ENCODE assay signal across 8 cellular contexts in the genomic region with DNA sequence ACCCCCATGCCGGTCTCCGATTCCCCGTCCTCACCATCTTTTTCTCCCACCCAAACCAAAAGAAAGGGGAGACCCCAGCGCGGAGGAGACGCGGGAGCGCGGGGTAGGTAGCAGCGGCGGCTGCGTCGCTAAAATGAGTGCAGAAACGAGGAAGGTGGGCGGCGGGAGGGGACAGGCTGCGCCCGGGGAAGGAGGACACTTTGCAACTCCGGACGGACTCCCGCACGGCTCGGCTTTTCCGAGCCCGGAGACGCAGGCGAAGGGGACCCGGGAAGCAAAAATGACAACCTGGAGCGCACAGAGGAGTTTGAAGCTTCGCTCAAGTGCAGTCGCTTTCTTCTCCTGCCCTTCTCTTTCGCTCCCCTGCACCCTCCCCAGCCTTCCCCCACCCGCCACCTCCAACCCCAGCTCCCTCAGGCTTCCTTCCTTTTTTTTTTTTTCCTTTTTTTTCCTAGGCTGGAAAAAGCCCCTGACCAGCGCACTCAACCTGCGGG. TPM values are rescaled to one million over a fixed set of nuclear protein-coding genes. Genes with fewer than 3 reads are reported as not detected.
DNase-seq lines count a peak whose midpoint lies in the region; ATAC-seq, FAIRE-seq and TF ChIP-seq lines count a peak whose summit lies in the region.

No MANE protein-coding gene starts in this region.

- DNase-seq in GM12864 (ENCODE audit: low read depth) (no peak), RWPE1 (ENCODE audit: low spot score) (peak; percentile 10), K562 (ENCODE audit: extremely low read depth in 1 of 4, low spot score in 3 of 4) (peak; percentile 28 to 43 (median 38)), kidney (peak; percentile 76), ACHN (no peak), HPDE6-E6E7 (ENCODE audit: extremely low spot score) (no peak)
- peak; percentile 54 for DNase-seq in stimulated activated CD4-positive, alpha-beta T cell treated with anti-CD3 and anti-CD28 coated beads, Interleukin-4, amount 100 ng/mL, for 1 hour

- CTCF ChIA-PET in RWPE1 (lab: Yijun Ruan, JAX): interaction anchor here (0.6 to 1.2 kb wide), 6 partner anchors 16 to 740 kb away, joined by 3 to 7 read pairs (median 4); no protein-coding TSS in a partner anchor
- CTCF ChIA-PET in K562 (lab: Yijun Ruan, JAX; ENCODE audit: low intra/inter-chr PET ratio): no interaction called here

- in situ Hi-C loops in K562 (cut with MboI): loop anchor here (25.0 kb wide), 1 partner anchor 723 kb away; no protein-coding TSS in a partner anchor
- in situ Hi-C loops in ACHN (cut with HindIII; ENCODE audit: low pct_ligation_motif_present, low pct_unique_long_range_greater_than_20kb, low sequenced_read_pairs): no loop called here

- FAIRE-seq in K562 (lab: Jason Lieb, UNC) (no peak), kidney (lab: Jason Lieb, UNC) (no peak)

- BruUV-seq in K562 (replicated peaks; lab: Mats Ljungman, UMichigan): no TSS peak

- H3K36me3 ChIP-seq in K562 (ENCODE audit: control insufficient read depth, insufficient read depth, low read length) (no peaks in the 10 kb centered on the region; the same call in 2 of the 3 replicates), kidney (ENCODE audit: control insufficient read depth in 1 of 2, insufficient read depth in 2 of 2, low read length in 2 of 2) (no peaks in the 10 kb centered on the region)

- H3K9ac ChIP-seq in K562 (ENCODE audit: insufficient read depth in 1 of 2, low read depth in 2 of 2, low read length in 2 of 2) (peak overlapping the region; percentile 81 to 98), kidney (ENCODE audit: low read length in 2 of 2) (peak overlapping the region; percentile 67 to 73)

- WGBS in K562 (ENCODE audit: insufficient coverage, low coverage, missing lambda C conversion rate): 0% methylated on average over 26 of the region's 35 CpGs

- H3K9me1 ChIP-seq in K562 (ENCODE audit: control insufficient read depth, insufficient read depth, low read length): no peaks in the 10 kb centered on the region

- ATAC-seq in K562 (peak; percentile 21), GM18870 (IDR thresholded peaks at IDR 0.05; ENCODE audit: unreplicated experiment) (no peak)

- no peaks in the 10 kb centered on the region for H3K9me3 ChIP-seq in K562 (replicated peaks; ENCODE audit: control insufficient read depth, insufficient read depth, low read depth, low read length)
- H3K9me3 ChIP-seq in kidney (ENCODE audit: control insufficient read depth in 1 of 2, low read length in 2 of 2): no peaks in the 10 kb centered on the region

- H3K27ac ChIP-seq in RWPE1 (peak overlapping the region; percentile 74), K562 (ENCODE audit: extremely low read depth, low read depth, low read length) (peak overlapping the region; percentile 83), kidney (ENCODE audit: low read depth in 2 of 2, low read length in 2 of 2) (peak overlapping the region; percentile 51 to 65)

- H3K4me3 ChIP-seq in GM12864 (ENCODE audit: low read depth, low read length) (peak overlapping the region; percentile 84), K562 (peak overlapping the region; percentile 85), kidney (ENCODE audit: low read length in 2 of 2) (peak overlapping the region; percentile 76 to 88)

- H4K20me1 ChIP-seq in K562 (replicated peaks; ENCODE audit: control insufficient read depth, insufficient read depth, low read length): peaks cover 4% of the 10 kb centered on the region; the same call in 1 of the 2 replicates

- H3K4me1 ChIP-seq in K562 (replicated peaks in 1 of 2; ENCODE audit: control insufficient read depth in 2 of 2, insufficient read depth in 2 of 2, low read length in 2 of 2): peaks cover 20 to 34% of the 10 kb centered on the region in 2 experiments
- H3K4me1 ChIP-seq in kidney (ENCODE audit: control insufficient read depth in 1 of 2, insufficient read depth in 1 of 2, low read depth in 1 of 2, low read length in 2 of 2): peaks cover 0 to 22% of the 10 kb centered on the region in 2 donors

- intact Hi-C loops in K562 (cut with micrococcal nuclease): no loop called here
- intact Hi-C loops in kidney (cut with DNase I): loop anchor here (10.0 kb wide), 1 partner anchor 736 kb away; no protein-coding TSS in a partner anchor

- peak overlapping the region; percentile 81 for H2AFZ ChIP-seq in K562 (ENCODE audit: low read depth, low read length)

- no peak for TF ChIP-seq EP300 in K562 (IDR thresholded peaks at IDR 0.05; ENCODE audit: low read length)

- no peaks in the 10 kb centered on the region for H3K27me3 ChIP-seq in K562 (ENCODE audit: control insufficient read depth in 2 of 2, insufficient read depth in 2 of 2, low read length in 2 of 2)

- POLR2A ChIA-PET in RWPE1 (lab: Yijun Ruan, JAX; ENCODE audit: low non-redundant PET): interaction anchor here (0.6 kb wide), 1 partner anchor 1610 kb away, joined by 3 read pairs; no protein-coding TSS in a partner anchor
- POLR2A ChIA-PET in K562 (lab: Yijun Ruan, JAX): interaction anchor here (0.7 to 1.7 kb wide), 3 partner anchors 10 to 1089 kb away, joined by 3 to 6 read pairs (median 3); no protein-coding TSS in a partner anchor

- H3K79me2 ChIP-seq in K562 (ENCODE audit: control insufficient read depth, insufficient read depth, low read length): peaks cover 54% of the 10 kb centered on the region

- no peak for TF ChIP-seq RAD21 in K562 (CRISPR knock-in tag; conservative IDR thresholded peaks at IDR 0.05 in 1 of 2, IDR thresholded peaks at IDR 0.05 in 1 of 2)

- no peak for TF ChIP-seq CTCF in GM12864 (IDR thresholded peaks at IDR 0.05; ENCODE audit: low read depth, low read length, missing control alignments)
- no peak for TF ChIP-seq CTCF in RWPE1 (conservative IDR thresholded peaks at IDR 0.05; ENCODE audit: low read depth)
- TF ChIP-seq CTCF in K562 (IDR thresholded peaks at IDR 0.05 in 2 of 3, conservative IDR thresholded peaks at IDR 0.05 in 1 of 3; ENCODE audit: insufficient read depth in 2 of 3, low read depth in 1 of 3, low read length in 3 of 3): no peak
- no peak for TF ChIP-seq CTCF in kidney (IDR thresholded peaks at IDR 0.05; ENCODE audit: borderline replicate concordance, extremely low read depth, insufficient read depth)

- no peak for TF ChIP-seq POLR2A in K562 (conservative IDR thresholded peaks at IDR 0.05)

- H3K4me2 ChIP-seq in K562 (ENCODE audit: insufficient read depth, low read length): peak overlapping the region; percentile 85

TF ChIP-seq in K562, 482 proteins besides CTCF, POLR2A, EP300 and RAD21 (continues in another document):
- TF ChIP-seq BCL6 (CRISPR knock-in tag; IDR thresholded peaks at IDR 0.05): no peak
- peak in 1 of 3 experiments; percentile 13 for TF ChIP-seq YY1 (IDR thresholded peaks at IDR 0.05; ENCODE audit: borderline replicate concordance in 1 of 3, control insufficient read depth in 1 of 3, extremely low read depth in 1 of 3, insufficient read depth in 3 of 3, insufficient read length in 1 of 3, insufficient replicate concordance in 2 of 3, low read depth in 1 of 3, low read length in 2 of 3)
- no peak for TF ChIP-seq SRSF7 (optimal IDR thresholded peaks at IDR 0.05; ENCODE audit: low read depth, low read length)
- no peak for TF ChIP-seq BRD9 (IDR thresholded peaks at IDR 0.05; ENCODE audit: low read depth, partially characterized antibody)
- TF ChIP-seq, protein P1, sequence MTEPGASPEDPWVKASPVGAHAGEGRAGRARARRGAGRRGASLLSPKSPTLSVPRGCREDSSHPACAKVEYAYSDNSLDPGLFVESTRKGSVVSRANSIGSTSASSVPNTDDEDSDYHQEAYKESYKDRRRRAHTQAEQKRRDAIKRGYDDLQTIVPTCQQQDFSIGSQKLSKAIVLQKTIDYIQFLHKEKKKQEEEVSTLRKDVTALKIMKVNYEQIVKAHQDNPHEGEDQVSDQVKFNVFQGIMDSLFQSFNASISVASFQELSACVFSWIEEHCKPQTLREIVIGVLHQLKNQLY (CRISPR knock-in tag; conservative IDR thresholded peaks at IDR 0.05): no peak
- TF ChIP-seq BACH1 (tag; IDR thresholded peaks at IDR 0.05): no peak
- TF ChIP-seq PCBP2 (IDR thresholded peaks at IDR 0.05; ENCODE audit: low read depth, low read length, poor library complexity, severe bottlenecking): no peak
- TF ChIP-seq ZNF764 (CRISPR knock-in tag; IDR thresholded peaks at IDR 0.05; ENCODE audit: low read depth): no peak
- TF ChIP-seq ZNF217 (CRISPR knock-in tag; IDR thresholded peaks at IDR 0.05): no peak
- TF ChIP-seq SMAD2 (IDR thresholded peaks at IDR 0.05; ENCODE audit: low read depth, low read length): no peak
- no peak for TF ChIP-seq ZNF197 (CRISPR knock-in tag; IDR thresholded peaks at IDR 0.05; ENCODE audit: low read depth)
- TF ChIP-seq DIDO1 (tag; IDR thresholded peaks at IDR 0.05; ENCODE audit: low read depth): no peak
- no peak for TF ChIP-seq ZNF143 (CRISPR knock-in tag; IDR thresholded peaks at IDR 0.05)
- no peak for TF ChIP-seq ZNF780A (CRISPR knock-in tag; IDR thresholded peaks at IDR 0.05)
- no peak for TF ChIP-seq TEAD1 (CRISPR knock-in tag; IDR thresholded peaks at IDR 0.05)
- TF ChIP-seq TAF1 (IDR thresholded peaks at IDR 0.05; ENCODE audit: control insufficient read depth, extremely low read depth, insufficient read depth, low read length, severe bottlenecking): peak; percentile 19
- TF ChIP-seq PHF21A (IDR thresholded peaks at IDR 0.05; ENCODE audit: borderline replicate concordance, low read depth): no peak
- no peak for TF ChIP-seq ZNF766 (CRISPR knock-in tag; conservative IDR thresholded peaks at IDR 0.05)
- no peak for TF ChIP-seq PHF20 (IDR thresholded peaks at IDR 0.05; ENCODE audit: partially characterized antibody)

RNA-seq across cellular contexts. Expression of a gene that starts 0.5 kb away (rescaled TPM):
- total RNA-seq in K562 (2011; cell fraction: chromatin; rRNA removed; ENCODE audit: low replicate concordance): 51.8 and 114 TPM in 2 replicates
- 23.8 and 29.5 TPM in 2 replicates for total RNA-seq in K562 (2011; cell fraction: nucleolus; rRNA removed)
- total RNA-seq in K562 (2011; cell fraction: nucleoplasm; rRNA removed): 50.7 and 67.7 TPM in 2 replicates
- 5.2 and 6.4 TPM in 2 replicates for total RNA-seq in K562 (2014; rRNA removed)
- 9.6 and 9.9 TPM in 2 replicates for total RNA-seq in K562 (2014; rRNA removed; fragmentation: Illumina TruSeq; extraction: Trizol)
- 7.3 and 7.6 TPM in 2 replicates for total RNA-seq in K562 (2015; rRNA removed; fragmentation: Illumina TruSeq; extraction: Trizol)
- 12.1 and 13.6 TPM in 2 replicates for total RNA-seq in K562 (2021)
- 8.4 and 10.0 TPM in 2 replicates for polyA plus RNA-seq in K562 (2011; rRNA removed)
- polyA plus RNA-seq in K562 (2011; cell fraction: cytosol; rRNA removed): 4.1 and 7.4 TPM in 2 replicates
- 23.9 and 27.9 TPM in 2 replicates for polyA plus RNA-seq in K562 (2011; cell fraction: nucleus; rRNA removed)
- 5.0 and 6.9 TPM in 2 replicates for polyA plus RNA-seq in K562 (2012)
- 7.8 and 9.2 TPM in 2 replicates for polyA plus RNA-seq in K562 (2014; fragmentation: Illumina TruSeq; extraction: Trizol)
- polyA plus RNA-seq in K562 (2014; fragmentation: Nextera tagmentation; extraction: Ambion mirVana): 1 to 10 TPM; 1.2 TPM
- 6.2 and 6.5 TPM in 2 replicates for polyA plus RNA-seq in K562 (2014; rRNA removed)
- polyA minus RNA-seq in K562 (2011; rRNA and poly(A)+ RNA removed): 17.7 and 30.0 TPM in 2 replicates
- polyA minus RNA-seq in K562 (2011; cell fraction: cytosol; rRNA and poly(A)+ RNA removed): 8.5 and 9.5 TPM in 2 replicates
- 18.8 and 35.8 TPM in 2 replicates for polyA minus RNA-seq in K562 (2011; cell fraction: nucleus; rRNA and poly(A)+ RNA removed)
- 15.3 TPM for total RNA-seq in kidney
- 1.2 TPM for polyA plus RNA-seq in kidney (ENCODE audit: insufficient read depth, low read depth, low replicate concordance)

Comparison
In these comparisons a context has a peak if more than half of its experiments do, and no peak if none do; other contexts are left out.
1. DNase-seq: peak in RWPE1 (single experiment), K562 (4 of 4), kidney (single experiment) and stimulated activated CD4-positive, alpha-beta T cell treated with anti-CD3 and anti-CD28 coated beads, Interleukin-4, amount 100 ng/mL, for 1 hour (single experiment); none in GM12864 (single experiment), ACHN (single experiment) and HPDE6-E6E7 (single experiment).
2. Peak in every context shown above with its lines, with median percentiles within 50 percentile points of each other: H3K4me3 ChIP-seq and H3K27ac ChIP-seq.